ENCODE assay signal across 17 cellular contexts in the genomic region with DNA sequence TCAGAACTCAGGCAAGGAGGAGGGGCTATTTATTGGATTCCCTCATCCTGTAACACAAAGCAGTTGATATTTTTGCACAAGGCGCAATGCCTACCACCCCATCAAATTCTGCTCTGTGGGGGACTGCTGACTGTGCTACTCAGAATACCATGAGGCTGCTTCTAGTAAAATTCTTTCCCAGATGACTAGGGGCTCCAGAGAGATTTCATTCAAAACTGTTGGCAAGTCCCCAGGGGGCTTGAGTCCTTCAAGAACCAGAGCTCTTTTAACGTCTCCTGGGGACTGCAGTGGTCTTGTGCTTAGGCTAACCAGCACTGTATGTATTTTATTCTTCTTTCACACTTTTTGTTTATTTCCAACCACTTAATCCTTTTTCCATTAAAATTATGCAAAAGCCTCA.
"Had no signal": no experiment of that assay in that cellular context is flagged by ENCODE, and none has a peak within 500 bp of the region (broad histone marks: within the 10 kb centered on the region; RNA-seq: fewer than 3 reads in every experiment).

No MANE protein-coding gene starts in this region.

- H3K27me3 Mint-ChIP-seq: activated CD8-positive, alpha-beta memory T cell treated with anti-CD3 and anti-CD28 coated beads, Interleukin-2, amount 10 ng/mL, durations not matched to agents 7 days and 5 days; activated naive CD4-positive, alpha-beta T cell treated with anti-CD3 and anti-CD28 coated beads, Interleukin-2, amount 10 ng/mL, durations not matched to agents 7 days and 5 days had no signal

- H3K36me3 Mint-ChIP-seq: activated CD8-positive, alpha-beta memory T cell treated with anti-CD3 and anti-CD28 coated beads, Interleukin-2, amount 10 ng/mL, durations not matched to agents 7 days and 5 days; activated naive CD4-positive, alpha-beta T cell treated with anti-CD3 and anti-CD28 coated beads, Interleukin-2, amount 10 ng/mL, durations not matched to agents 7 days and 5 days had no signal

- H3K36me3 ChIP-seq: ascending aorta, cardiac muscle cell, stomach had no signal

- H3K4me3 Mint-ChIP-seq: activated CD8-positive, alpha-beta memory T cell treated with anti-CD3 and anti-CD28 coated beads, Interleukin-2, amount 10 ng/mL, durations not matched to agents 7 days and 5 days; activated naive CD4-positive, alpha-beta T cell treated with anti-CD3 and anti-CD28 coated beads, Interleukin-2, amount 10 ng/mL, durations not matched to agents 7 days and 5 days; nephron progenitor cell had no signal

- H3K9me3 ChIP-seq: ascending aorta, testis had no signal

- H3K4me3 ChIP-seq: ascending aorta, cardiac muscle cell, coronary artery, stomach, testis had no signal

- DNase-seq: activated CD4-positive, alpha-beta T cell treated with anti-CD3 and anti-CD28 coated beads for 1 hour; activated CD4-positive, alpha-beta T cell treated with anti-CD3 and anti-CD28 coated beads, Interleukin-2, amount 50 U/mL, for 48 hours; activated CD8-positive, alpha-beta memory T cell treated with anti-CD3 and anti-CD28 coated beads, Interleukin-2, amount 10 ng/mL, durations not matched to agents 7 days and 5 days; activated naive CD4-positive, alpha-beta T cell treated with anti-CD3 and anti-CD28 coated beads, Interleukin-2, amount 10 ng/mL, durations not matched to agents 7 days and 5 days; activated T-cell treated with anti-CD3 and anti-CD28 coated beads, Interleukin-2, amount 50 U/mL, for 1 hour; foreskin fibroblast; kidney glomerular epithelial cell; nephron progenitor cell; stimulated activated CD4-positive, alpha-beta T cell treated with anti-CD3 and anti-CD28 coated beads, Interleukin-1b, Interleukin-23, amount 100 ng/mL, for 48 hours; stomach; T-helper 1 cell; T1000; testis had no signal

- H3K4me1 Mint-ChIP-seq: activated CD8-positive, alpha-beta memory T cell treated with anti-CD3 and anti-CD28 coated beads, Interleukin-2, amount 10 ng/mL, durations not matched to agents 7 days and 5 days; activated naive CD4-positive, alpha-beta T cell treated with anti-CD3 and anti-CD28 coated beads, Interleukin-2, amount 10 ng/mL, durations not matched to agents 7 days and 5 days had no signal

- H3K27ac ChIP-seq: ascending aorta, cardiac muscle cell, coronary artery, stomach, testis had no signal

- H3K27ac Mint-ChIP-seq: activated CD8-positive, alpha-beta memory T cell treated with anti-CD3 and anti-CD28 coated beads, Interleukin-2, amount 10 ng/mL, durations not matched to agents 7 days and 5 days; activated naive CD4-positive, alpha-beta T cell treated with anti-CD3 and anti-CD28 coated beads, Interleukin-2, amount 10 ng/mL, durations not matched to agents 7 days and 5 days; activated T-helper 2 cell treated with anti-CD3 and anti-CD28 coated beads, Interferon-gamma antibody, Interleukin-2, Interleukin-4, amounts not matched to agents 10 μg/mL and 5 μg/mL and 100 μg/mL, durations not matched to agents 14 hours and 24 hours and 36 hours had no signal

- H3K27me3 ChIP-seq: ascending aorta, cardiac muscle cell, stomach, testis had no signal

- H3K4me1 ChIP-seq: ascending aorta, stomach, testis had no signal

- ATAC-seq: activated CD8-positive, alpha-beta memory T cell treated with anti-CD3 and anti-CD28 coated beads, Interleukin-2, amount 10 ng/mL, durations not matched to agents 7 days and 5 days had no signal
